Comparison of ENCODE assay signal across 1 cellular context in genomic region chr12:89756100-89756637, GRCh38.
TF ChIP-seq lines count a peak whose summit lies in the region.

No MANE protein-coding gene starts in this region.

TF ChIP-seq in K562, 482 proteins besides CTCF, POLR2A, EP300 and RAD21 (continued from another document):
- TF ChIP-seq MAZ (CRISPR knock-in tag; conservative IDR thresholded peaks at IDR 0.05 in 1 of 2, IDR thresholded peaks at IDR 0.05 in 1 of 2) (peak in 1 of 2 experiments; percentile 33; a peak in 1 of 4 replicates), ZNF589 (CRISPR knock-in tag; IDR thresholded peaks at IDR 0.05; ENCODE audit: low read depth) (peak; percentile 85; the same call in 1 of the 2 replicates), PHF20 (IDR thresholded peaks at IDR 0.05; ENCODE audit: partially characterized antibody) (no peak), PTTG1 (tag; IDR thresholded peaks at IDR 0.05; ENCODE audit: low read depth) (no peak)
